Comparison of ENCODE assay signal across 26 cellular contexts in the genomic region with DNA sequence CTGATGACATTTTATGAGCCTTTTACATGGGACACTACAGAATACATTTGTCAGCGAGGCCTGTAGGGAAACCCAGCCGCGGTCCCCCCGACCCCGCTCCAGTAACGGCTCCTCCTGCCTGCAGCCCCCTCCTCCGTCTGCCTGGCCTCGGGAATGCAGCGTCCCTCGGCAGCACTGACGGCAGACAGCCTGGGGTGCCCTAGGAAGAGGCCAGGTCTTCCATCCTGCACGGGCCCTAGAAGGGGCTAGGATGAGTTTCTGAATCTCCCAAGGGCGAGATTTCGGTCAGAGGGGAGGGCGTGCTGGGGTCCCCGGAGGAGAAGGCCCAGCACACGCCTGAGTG. TPM values are rescaled to one million over a fixed set of nuclear protein-coding genes. Genes with fewer than 3 reads are reported as not detected.
"Had no signal": no experiment of that assay in that cellular context is flagged by ENCODE, and none has a peak within 500 bp of the region (broad histone marks: within the 10 kb centered on the region; RNA-seq: fewer than 3 reads in every experiment).

No MANE protein-coding gene starts in this region.

- H3K27ac Mint-ChIP-seq: activated CD4-positive, alpha-beta T cell treated with anti-CD3 and anti-CD28 coated beads for 36 hours; activated CD8-positive, alpha-beta T cell treated with anti-CD3 and anti-CD28 coated beads for 36 hours; activated T-cell treated with anti-CD3 and anti-CD28 coated beads, Interleukin-2, amount 50 U/mL, for 72 hours; T-helper 1 cell treated with Interleukin-12 subunit alpha and Interleukin-12 subunit beta and Interleukin-4 antibody, amounts not matched to agents 30 μg/mL and 1 μg/mL, for 36 hours had no signal

- H3K4me3 Mint-ChIP-seq: activated CD4-positive, alpha-beta T cell treated with anti-CD3 and anti-CD28 coated beads for 36 hours; activated CD8-positive, alpha-beta T cell treated with anti-CD3 and anti-CD28 coated beads for 36 hours; activated naive CD4-positive, alpha-beta T cell treated with anti-CD3 and anti-CD28 coated beads, Interleukin-2, amount 50 U/mL, for 24 hours; activated T-cell treated with anti-CD3 and anti-CD28 coated beads, Interleukin-2, amount 50 U/mL, for 72 hours; T-helper 1 cell treated with Interleukin-12 subunit alpha and Interleukin-12 subunit beta and Interleukin-4 antibody, amounts not matched to agents 30 μg/mL and 1 μg/mL, for 36 hours had no signal

- H3K27me3 ChIP-seq: MG63, SJSA1 had no signal

- H3K36me3 Mint-ChIP-seq: activated naive CD4-positive, alpha-beta T cell treated with anti-CD3 and anti-CD28 coated beads, Interleukin-2, amount 50 U/mL, for 24 hours had no signal

- H3K27ac ChIP-seq: breast epithelium, KMS-11, Peyer's patch, SJSA1 had no signal

- ATAC-seq: activated CD4-positive, alpha-beta T cell treated with anti-CD3 and anti-CD28 coated beads for 36 hours; activated CD8-positive, alpha-beta T cell treated with anti-CD3 and anti-CD28 coated beads for 36 hours; activated T-cell treated with anti-CD3 and anti-CD28 coated beads, Interleukin-2, amount 50 U/mL, for 72 hours had no signal

- H3K36me3 ChIP-seq: breast epithelium, Peyer's patch had no signal

- H3K9ac ChIP-seq: KMS-11 had no signal

- DNase-seq: activated CD4-positive, alpha-beta T cell treated with anti-CD3 and anti-CD28 coated beads for 36 hours; activated CD4-positive, alpha-beta T cell treated with anti-CD3 and anti-CD28 coated beads, Interleukin-2, amount 50 U/mL, for 1 hour; activated CD8-positive, alpha-beta memory T cell treated with anti-CD3 and anti-CD28 coated beads, Interleukin-2, amount 50 U/mL, for 4 hours; activated CD8-positive, alpha-beta T cell treated with anti-CD3 and anti-CD28 coated beads for 36 hours; activated naive CD4-positive, alpha-beta T cell; activated T-cell treated with anti-CD3 and anti-CD28 coated beads, Interleukin-2, amount 50 U/mL, for 72 hours; aorta; caudate nucleus; MG63; MV-4-11; NCI-H1092 treated with DMSO at 0.1 percent for 48 hours; NCI-H1417 treated with DMSO at 0.1 percent for 48 hours; NCI-H1694; NCI-H2029; NCI-H2107; NCI-H2171 treated with DMSO at 0.1 percent for 48 hours; NCI-H345; NCI-H510A treated with DMSO at 0.1 percent for 48 hours; Peyer's patch; SHP77; T-helper 9 cell had no signal

- H3K9me3 ChIP-seq: breast epithelium, MG63, Peyer's patch, SJSA1 had no signal

- H3K9me3 Mint-ChIP-seq: activated CD8-positive, alpha-beta T cell treated with anti-CD3 and anti-CD28 coated beads for 36 hours; activated naive CD4-positive, alpha-beta T cell treated with anti-CD3 and anti-CD28 coated beads, Interleukin-2, amount 50 U/mL, for 24 hours; activated T-cell treated with anti-CD3 and anti-CD28 coated beads, Interleukin-2, amount 50 U/mL, for 72 hours; T-helper 1 cell treated with Interleukin-12 subunit alpha and Interleukin-12 subunit beta and Interleukin-4 antibody, amounts not matched to agents 30 μg/mL and 1 μg/mL, for 36 hours had no signal

- H3K4me3 ChIP-seq: breast epithelium, MG63, Peyer's patch, SJSA1 had no signal

RNA-seq across cellular contexts. Expression of a gene that starts 8.4 kb away (rescaled TPM):
- total RNA-seq: activated CD4-positive, alpha-beta T cell treated with anti-CD3 and anti-CD28 coated beads for 36 hours; activated CD8-positive, alpha-beta T cell treated with anti-CD3 and anti-CD28 coated beads for 36 hours had no signal

RNA-seq across cellular contexts. Expression of a gene that starts 49.7 kb away (rescaled TPM):
- total RNA-seq: activated CD4-positive, alpha-beta T cell treated with anti-CD3 and anti-CD28 coated beads for 36 hours; activated CD8-positive, alpha-beta T cell treated with anti-CD3 and anti-CD28 coated beads for 36 hours; activated T-cell treated with anti-CD3 and anti-CD28 coated beads, Interleukin-2, amount 50 U/mL, for 72 hours had no signal
